Comparison of ENCODE assay signal across 8 cellular contexts in the genomic region with DNA sequence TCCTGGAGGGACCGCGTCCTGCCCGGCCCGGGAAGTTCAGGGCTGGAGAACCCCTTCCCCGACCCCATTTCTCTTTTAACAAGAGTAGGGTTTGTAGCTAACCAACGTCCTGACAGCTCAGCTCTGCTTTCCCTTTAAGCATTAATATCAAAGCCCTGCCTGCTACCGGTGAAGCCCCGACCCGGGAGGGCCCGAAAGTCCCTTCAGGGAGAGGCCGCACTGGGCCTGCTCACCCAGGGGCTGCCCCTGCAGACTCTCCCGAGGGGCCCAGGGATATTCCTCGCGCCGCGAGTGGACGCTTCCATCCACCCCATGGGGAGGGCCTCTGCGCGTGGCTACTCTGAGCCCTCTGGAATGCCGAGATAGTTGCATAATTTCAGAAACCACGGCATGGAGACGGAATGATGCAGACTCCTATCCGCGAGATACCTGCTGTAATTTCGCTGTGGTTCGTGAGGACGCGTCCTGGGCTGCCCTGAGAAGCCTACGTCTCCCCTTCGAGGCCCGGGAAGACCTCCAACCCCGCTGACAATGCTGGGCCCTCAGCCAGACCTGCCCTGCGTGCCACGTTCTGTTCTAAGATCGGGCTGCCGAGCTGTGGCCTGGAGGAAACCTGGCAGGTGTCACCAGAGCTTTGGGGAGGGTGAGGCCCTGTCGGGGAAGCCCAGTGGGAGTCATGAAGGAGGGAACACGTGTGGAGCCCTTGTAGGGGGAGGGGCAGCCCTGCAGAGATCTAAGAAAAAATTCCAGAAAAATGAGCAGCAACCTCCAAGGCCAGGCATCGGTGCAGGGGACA. TPM values are rescaled to one million over a fixed set of nuclear protein-coding genes. Genes with fewer than 3 reads are reported as not detected.
DNase-seq lines count a peak whose midpoint lies in the region; ATAC-seq and TF ChIP-seq lines count a peak whose summit lies in the region.

No MANE protein-coding gene starts in this region.

- H3K27ac Mint-ChIP-seq in T-helper 1 cell treated with Interleukin-12 subunit alpha and Interleukin-12 subunit beta and Interleukin-4 antibody, amounts not matched to agents 30 μg/mL and 1 μg/mL, for 36 hours, result peak overlapping the region; percentile 96

- no peak for TF ChIP-seq POLR2A in lower leg skin (IDR thresholded peaks at IDR 0.05)

- TF ChIP-seq CTCF in lower leg skin (IDR thresholded peaks at IDR 0.05), result no peak

- peak overlapping the region; percentile 90 for H3K4me3 Mint-ChIP-seq in T-helper 1 cell treated with Interleukin-12 subunit alpha and Interleukin-12 subunit beta and Interleukin-4 antibody, amounts not matched to agents 30 μg/mL and 1 μg/mL, for 36 hours

- peaks cover 44% of the 10 kb centered on the region for H3K36me3 Mint-ChIP-seq in T-helper 1 cell treated with Interleukin-12 subunit alpha and Interleukin-12 subunit beta and Interleukin-4 antibody, amounts not matched to agents 30 μg/mL and 1 μg/mL, for 36 hours (ENCODE audit: low read depth)

- H3K9me3 Mint-ChIP-seq in T-helper 1 cell treated with Interleukin-12 subunit alpha and Interleukin-12 subunit beta and Interleukin-4 antibody, amounts not matched to agents 30 μg/mL and 1 μg/mL, for 36 hours, result peaks cover 23% of the 10 kb centered on the region

- 25 to 27% methylated on average over 27 to 39 of the region's 39 CpGs for WGBS in lower leg skin, 2 donors

- ATAC-seq in HG03064 (IDR thresholded peaks at IDR 0.05; ENCODE audit: low read depth, unreplicated experiment), result peak; percentile 13

- peak; percentile 13 to 53 for DNase-seq in NCI-H2081 (lab: John Stamatoyannopoulos, UW)
- no peak for DNase-seq in NCI-H2081 treated with DMSO at 0.1 percent for 48 hours (lab: John Stamatoyannopoulos, UW)
- DNase-seq in cerebellum (ENCODE audit: low spot score), result peak; percentile 56
- DNase-seq in lower leg skin (ENCODE audit: low spot score in 2 of 2), result peak in 1 of 2 donors; percentile 91
- DNase-seq in stimulated activated CD8-positive, alpha-beta memory T cell treated with anti-CD3 and anti-CD28 coated beads, Interleukin-15, amount 100 ng/mL, for 24 hours (ENCODE audit: low read depth), result peak; percentile 29
- no peak for DNase-seq in GDM1 (lab: John Stamatoyannopoulos, UW)

- peaks cover 47% of the 10 kb centered on the region for H3K4me1 Mint-ChIP-seq in T-helper 1 cell treated with Interleukin-12 subunit alpha and Interleukin-12 subunit beta and Interleukin-4 antibody, amounts not matched to agents 30 μg/mL and 1 μg/mL, for 36 hours (ENCODE audit: low read depth)

- no peaks in the 10 kb centered on the region for H3K27me3 Mint-ChIP-seq in T-helper 1 cell treated with Interleukin-12 subunit alpha and Interleukin-12 subunit beta and Interleukin-4 antibody, amounts not matched to agents 30 μg/mL and 1 μg/mL, for 36 hours (ENCODE audit: low read depth)

- H3K4me3 ChIP-seq in lower leg skin (ENCODE audit: low read depth, poor library complexity, severe bottlenecking), result peak overlapping the region; percentile 83

- intact Hi-C loops in lower leg skin (cut with DNase I; ENCODE audit: low total_unique reads), result loop anchor here (5.0 kb wide), 1 partner anchor 97 kb away; the partner anchor contains the start of gene UVSSA

RNA-seq across cellular contexts. Expression of gene CTBP1, which starts 1.0 kb away (rescaled TPM):
- total RNA-seq in cerebellum (163 TPM), lower leg skin (100 to 1,000 TPM; 124 to 195 (median 148) TPM)

RNA-seq across cellular contexts. Expression of gene MAEA, which starts 39.8 kb away (rescaled TPM):
- 29.5 TPM for total RNA-seq in cerebellum
- total RNA-seq in lower leg skin, result 100 to 1,000 TPM in 1 of 4 donors, 10 to 100 TPM in 3; 79.6 to 124 (median 89.4) TPM

Comparison
In these comparisons a context has a peak if more than half of its experiments do, and no peak if none do; other contexts are left out.
1. DNase-seq: peak in NCI-H2081 (2 of 2), cerebellum (single experiment) and stimulated activated CD8-positive, alpha-beta memory T cell treated with anti-CD3 and anti-CD28 coated beads, Interleukin-15, amount 100 ng/mL, for 24 hours (single experiment); none in NCI-H2081 treated with DMSO at 0.1 percent for 48 hours (single experiment) and GDM1 (single experiment).